Comparison of ENCODE assay signal across 10 cellular contexts in the genomic region with DNA sequence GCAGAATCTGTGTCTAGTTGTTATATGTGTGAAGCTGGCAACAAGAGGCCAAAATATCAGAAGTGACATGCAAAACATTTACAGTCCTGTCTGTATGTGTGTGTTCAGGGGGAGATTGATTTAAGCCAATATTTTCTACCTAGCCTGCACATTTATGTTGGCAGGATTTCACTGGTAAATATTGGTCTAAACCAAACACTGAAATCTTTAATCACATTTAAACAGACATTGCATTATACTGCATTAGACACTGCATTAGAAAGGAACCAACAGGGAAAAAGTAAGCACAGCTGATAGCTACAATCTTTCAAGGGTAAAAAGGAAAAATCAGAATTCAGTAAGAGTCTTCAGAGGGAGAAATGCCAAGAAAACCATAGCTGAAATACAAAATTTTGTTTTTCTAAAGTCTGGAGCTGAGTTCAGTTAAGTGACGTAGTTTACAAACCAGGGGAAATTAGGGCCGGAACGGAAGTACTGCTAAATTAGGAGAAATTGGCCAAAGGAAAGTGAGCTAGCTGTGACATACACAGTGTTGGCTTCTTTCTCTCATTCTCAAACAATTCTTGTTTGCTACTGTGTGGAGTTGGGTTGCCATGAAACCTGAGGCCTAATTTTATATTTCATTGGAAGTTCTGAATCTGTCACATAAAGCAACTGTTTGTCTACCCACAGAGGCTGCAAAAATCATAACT.
DNase-seq lines count a peak whose midpoint lies in the region; ATAC-seq and TF ChIP-seq lines count a peak whose summit lies in the region.
"Had no signal": no experiment of that assay in that cellular context is flagged by ENCODE, and none has a peak within 500 bp of the region (broad histone marks: within the 10 kb centered on the region; RNA-seq: fewer than 3 reads in every experiment).

No MANE protein-coding gene starts in this region.

- no peaks in the 10 kb centered on the region for H3K9me3 ChIP-seq in suprapubic skin

- H3K4me3 ChIP-seq in suprapubic skin, result no peak overlapping the region
- H3K4me3 ChIP-seq: PC-9 had no signal

- 51% methylated on average over 3 of the region's 3 CpGs for WGBS in suprapubic skin

- TF ChIP-seq EP300 in suprapubic skin (IDR thresholded peaks at IDR 0.05), result no peak

- peak overlapping the region; percentile 8 for H3K27ac ChIP-seq in suprapubic skin

- H3K27me3 ChIP-seq in suprapubic skin, result no peaks in the 10 kb centered on the region

- peak overlapping the region; percentile 73 for H3K27ac Mint-ChIP-seq in T-helper 1 cell treated with Interleukin-12 subunit alpha and Interleukin-12 subunit beta and Interleukin-4 antibody, amounts not matched to agents 30 μg/mL and 1 μg/mL, for 36 hours
- peak overlapping the region; percentile 7 for H3K27ac Mint-ChIP-seq in activated naive CD8-positive, alpha-beta T cell treated with anti-CD3 and anti-CD28 coated beads for 36 hours

- H3K36me3 Mint-ChIP-seq in T-helper 1 cell treated with Interleukin-12 subunit alpha and Interleukin-12 subunit beta and Interleukin-4 antibody, amounts not matched to agents 30 μg/mL and 1 μg/mL, for 36 hours (ENCODE audit: low read depth), result peaks cover 14% of the 10 kb centered on the region
- no peaks in the 10 kb centered on the region for H3K36me3 Mint-ChIP-seq in activated naive CD8-positive, alpha-beta T cell treated with anti-CD3 and anti-CD28 coated beads for 36 hours

- TF ChIP-seq CTCF in suprapubic skin (IDR thresholded peaks at IDR 0.05), result no peak

- TF ChIP-seq POLR2A in suprapubic skin (IDR thresholded peaks at IDR 0.05), result no peak

- no peak overlapping the region for H3K4me3 Mint-ChIP-seq in T-helper 1 cell treated with Interleukin-12 subunit alpha and Interleukin-12 subunit beta and Interleukin-4 antibody, amounts not matched to agents 30 μg/mL and 1 μg/mL, for 36 hours
- H3K4me3 Mint-ChIP-seq in activated naive CD8-positive, alpha-beta T cell treated with anti-CD3 and anti-CD28 coated beads for 36 hours, result no peak overlapping the region

- no peaks in the 10 kb centered on the region for H3K4me1 ChIP-seq in suprapubic skin

- H3K4me1 Mint-ChIP-seq in T-helper 1 cell treated with Interleukin-12 subunit alpha and Interleukin-12 subunit beta and Interleukin-4 antibody, amounts not matched to agents 30 μg/mL and 1 μg/mL, for 36 hours (ENCODE audit: low read depth), result peaks cover 22% of the 10 kb centered on the region
- H3K4me1 Mint-ChIP-seq in activated naive CD8-positive, alpha-beta T cell treated with anti-CD3 and anti-CD28 coated beads for 36 hours, result peaks cover 3% of the 10 kb centered on the region

- peaks cover 21% of the 10 kb centered on the region for H3K9me3 Mint-ChIP-seq in T-helper 1 cell treated with Interleukin-12 subunit alpha and Interleukin-12 subunit beta and Interleukin-4 antibody, amounts not matched to agents 30 μg/mL and 1 μg/mL, for 36 hours
- no peaks in the 10 kb centered on the region for H3K9me3 Mint-ChIP-seq in activated naive CD8-positive, alpha-beta T cell treated with anti-CD3 and anti-CD28 coated beads for 36 hours

- H3K27me3 Mint-ChIP-seq in T-helper 1 cell treated with Interleukin-12 subunit alpha and Interleukin-12 subunit beta and Interleukin-4 antibody, amounts not matched to agents 30 μg/mL and 1 μg/mL, for 36 hours (ENCODE audit: low read depth), result no peaks in the 10 kb centered on the region
- H3K27me3 Mint-ChIP-seq in activated naive CD8-positive, alpha-beta T cell treated with anti-CD3 and anti-CD28 coated beads for 36 hours, result no peaks in the 10 kb centered on the region

- ATAC-seq in left lobe of liver, result peak; percentile 88

- no peaks in the 10 kb centered on the region for H3K36me3 ChIP-seq in suprapubic skin

- DNase-seq in T-helper 1 cell, result no peak
- no peak for DNase-seq in activated naive CD8-positive, alpha-beta T cell treated with anti-CD3 and anti-CD28 coated beads for 36 hours
- no peak for DNase-seq in left lobe of liver (ENCODE audit: low spot score)
- no peak for DNase-seq in suprapubic skin (ENCODE audit: low spot score in 2 of 2)
- no peak for DNase-seq in NCI-H526 treated with DMSO at 0.1 percent for 48 hours (lab: John Stamatoyannopoulos, UW)
- no peak for DNase-seq in putamen (ENCODE audit: low spot score)
- DNase-seq in DMS114 treated with DMSO at 0.1 percent for 48 hours (lab: John Stamatoyannopoulos, UW; ENCODE audit: unreplicated experiment), result no peak
- DNase-seq: H7 had no signal
